Comparison of ENCODE assay signal across 8 cellular contexts in the genomic region with DNA sequence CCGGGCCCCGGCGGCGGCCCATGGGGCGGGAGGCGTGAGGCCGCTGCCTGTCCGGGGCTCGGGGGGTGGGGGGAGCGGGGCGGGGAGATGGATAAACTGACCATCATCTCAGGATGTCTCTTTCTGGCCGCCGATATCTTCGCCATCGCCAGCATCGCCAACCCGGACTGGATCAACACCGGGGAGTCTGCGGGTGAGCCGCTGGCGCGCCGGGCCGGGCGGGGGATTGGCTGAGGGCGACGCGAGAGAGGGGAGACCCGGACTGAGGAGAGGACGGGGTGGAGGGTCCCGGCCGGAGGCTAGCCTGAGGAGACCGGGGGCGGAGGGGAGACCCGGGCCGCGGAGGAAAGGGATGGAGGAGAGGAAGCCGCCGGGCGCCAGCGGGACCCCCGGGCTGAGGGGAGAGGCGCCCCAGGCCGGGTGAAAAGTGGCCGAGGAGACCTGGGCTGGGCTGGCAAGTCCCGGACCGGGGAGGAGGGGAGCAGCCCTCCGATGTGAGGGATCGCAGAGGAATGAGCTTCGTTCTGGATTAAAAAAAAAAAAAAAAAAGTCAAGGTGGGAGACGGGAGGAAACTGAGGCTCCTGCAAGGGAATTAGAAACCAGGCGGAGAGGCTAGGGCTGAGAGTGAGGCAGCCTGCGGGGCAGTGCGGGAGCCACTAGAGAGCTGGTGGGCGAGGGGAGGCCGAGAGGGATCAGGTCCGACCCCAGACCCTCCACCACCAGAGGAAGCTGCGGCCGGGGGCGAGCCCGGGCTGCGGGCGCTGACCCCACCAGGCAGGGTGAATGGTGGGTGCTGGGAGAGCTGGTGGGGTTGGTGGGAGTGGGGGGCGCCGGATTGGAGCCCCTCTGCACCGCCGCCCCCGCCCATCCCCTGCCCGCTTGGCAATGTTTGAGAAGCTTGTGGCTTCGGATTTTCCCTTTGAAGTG. TPM values are rescaled to one million over a fixed set of nuclear protein-coding genes. Genes with fewer than 3 reads are reported as not detected.
A peak's percentile ranks its signal among the peaks of the same experiment; 100 is the strongest.
DNase-seq lines count a peak whose midpoint lies in the region; ATAC-seq and TF ChIP-seq lines count a peak whose summit lies in the region.

No MANE protein-coding gene starts in this region.

- POLR2A ChIA-PET in RWPE1 (lab: Yijun Ruan, JAX; ENCODE audit: low non-redundant PET), result interaction anchor here (0.5 to 1.4 kb wide), 3 partner anchors 8 to 90 kb away, joined by 3 to 4 read pairs (median 3); no protein-coding TSS in a partner anchor

- H3K9me3 ChIP-seq in BLaER1 treated with 17β-estradiol and CSF1 and Interleukin-3, amounts not matched to agents 10 nM and 100 nM (replicated peaks in 1 of 11), result no peaks in the 10 kb centered on the region

- ATAC-seq in GM21619 (IDR thresholded peaks at IDR 0.05; ENCODE audit: unreplicated experiment) (peak; percentile 18), left lobe of liver (peak; percentile 2), HG03039 (IDR thresholded peaks at IDR 0.05; ENCODE audit: unreplicated experiment) (no peak)

- peak overlapping the region; percentile 78 to 98 (median 95) for H3K4me3 ChIP-seq in BLaER1 treated with 17β-estradiol and CSF1 and Interleukin-3, amounts not matched to agents 10 nM and 100 nM
- peak overlapping the region; percentile 88 to 92 for H3K4me3 ChIP-seq in cardiac fibroblast (replicated peaks in 1 of 2; ENCODE audit: low read depth in 2 of 2, low read length in 2 of 2)

- peaks cover 21 to 52% (median 49%) of the 10 kb centered on the region in 11 experiments; a peak in 20 of 22 replicates for H4K20me1 ChIP-seq in BLaER1 treated with 17β-estradiol and CSF1 and Interleukin-3, amounts not matched to agents 10 nM and 100 nM

- peaks cover 14 to 25% (median 22%) of the 10 kb centered on the region in 10 experiments for H3K4me1 ChIP-seq in BLaER1 treated with 17β-estradiol and CSF1 and Interleukin-3, amounts not matched to agents 10 nM and 100 nM

- no peaks in the 10 kb centered on the region for H3K36me3 ChIP-seq in BLaER1 treated with 17β-estradiol and CSF1 and Interleukin-3, amounts not matched to agents 10 nM and 100 nM

- CTCF ChIA-PET in RWPE1 (lab: Yijun Ruan, JAX), result interaction anchor here (0.5 to 5.1 kb wide), 4 partner anchors 11 to 69 kb away, joined by 3 to 47 read pairs (median 3); no protein-coding TSS in a partner anchor

- peaks cover 0 to 6% (median 0%) of the 10 kb centered on the region in 11 experiments; a peak in 1 of 22 replicates for H3K27me3 ChIP-seq in BLaER1 treated with 17β-estradiol and CSF1 and Interleukin-3, amounts not matched to agents 10 nM and 100 nM

- H3K27ac ChIP-seq in BLaER1 treated with 17β-estradiol and CSF1 and Interleukin-3, amounts not matched to agents 10 nM and 100 nM, result peak overlapping the region; percentile 67 to 87 (median 82); a peak in 21 of 22 replicates
- H3K27ac ChIP-seq in RWPE1, result peak overlapping the region; percentile 78

- TF ChIP-seq CTCF in RWPE1 (conservative IDR thresholded peaks at IDR 0.05; ENCODE audit: low read depth) (no peak), cardiac fibroblast (IDR thresholded peaks at IDR 0.05; ENCODE audit: low read depth, low read length) (no peak)

- peak; percentile 38 for DNase-seq in RWPE1 (ENCODE audit: low spot score)
- DNase-seq in cardiac fibroblast (ENCODE audit: low read depth in 2 of 2), result no peak
- DNase-seq in left lobe of liver (ENCODE audit: low spot score), result peak; percentile 53
- peak; percentile 49 for DNase-seq in stimulated activated CD8-positive, alpha-beta memory T cell treated with anti-CD3 and anti-CD28 coated beads, Interleukin-4, amount 100 ng/mL, for 48 hours
- no peak for DNase-seq in NCI-H2107 (lab: John Stamatoyannopoulos, UW)

- H3K9ac ChIP-seq in BLaER1 treated with 17β-estradiol and CSF1 and Interleukin-3, amounts not matched to agents 10 nM and 100 nM, result peak overlapping the region; percentile 81 to 93 (median 88)

- H3K4me2 ChIP-seq in BLaER1 treated with 17β-estradiol and CSF1 and Interleukin-3, amounts not matched to agents 10 nM and 100 nM, result peak overlapping the region; percentile 88 to 100 (median 99)

RNA-seq across cellular contexts. Expression of gene MOSMO, which starts 0.6 kb away (rescaled TPM):
- total RNA-seq in left lobe of liver, result 7.2 TPM

RNA-seq across cellular contexts. Expression of gene PDZD9, which starts 7.6 kb away (rescaled TPM):
- not detected for total RNA-seq in left lobe of liver

RNA-seq across cellular contexts. Expression of gene UQCRC2, which starts 55.3 kb away (rescaled TPM):
- 203 TPM for total RNA-seq in left lobe of liver

Comparison
In these comparisons a context has a peak if more than half of its experiments do, and no peak if none do; other contexts are left out.
1. DNase-seq: peak in RWPE1 (single experiment), left lobe of liver (single experiment) and stimulated activated CD8-positive, alpha-beta memory T cell treated with anti-CD3 and anti-CD28 coated beads, Interleukin-4, amount 100 ng/mL, for 48 hours (single experiment); none in cardiac fibroblast (0 of 2) and NCI-H2107 (single experiment).